In genomic region chr21:44865561-44866280, GRCh38 we compare ENCODE assay signal across 8 cellular contexts. TPM values are rescaled to one million over a fixed set of nuclear protein-coding genes. Genes with fewer than 3 reads are reported as not detected.
DNase-seq lines count a peak whose midpoint lies in the region; ATAC-seq and TF ChIP-seq lines count a peak whose summit lies in the region.

No MANE protein-coding gene starts in this region.

- DNase-seq in CMK (ENCODE audit: low read depth), result peak; percentile 86
- DNase-seq in activated T-helper 2 cell treated with anti-CD3 and anti-CD28 coated beads, Interferon-gamma antibody, Interleukin-2, Interleukin-4, amounts not matched to agents 10 μg/mL and 5 μg/mL and 100 μg/mL, durations not matched to agents 14 hours and 24 hours and 36 hours (ENCODE audit: low spot score), result no peak
- no peak for DNase-seq in hepatic stellate cell (ENCODE audit: low spot score)
- no peak for DNase-seq in NCI-H2227 (lab: John Stamatoyannopoulos, UW; ENCODE audit: unreplicated experiment)

- peaks cover 47% of the 10 kb centered on the region for H3K36me3 Mint-ChIP-seq in activated T-helper 2 cell treated with anti-CD3 and anti-CD28 coated beads, Interferon-gamma antibody, Interleukin-2, Interleukin-4, amounts not matched to agents 10 μg/mL and 5 μg/mL and 100 μg/mL, durations not matched to agents 14 hours and 24 hours and 36 hours (ENCODE audit: low read depth)

- no peaks in the 10 kb centered on the region; the same call in 1 of the 2 replicates for H3K36me3 ChIP-seq in KMS-11 (ENCODE audit: insufficient read depth)
- peaks cover 6% of the 10 kb centered on the region for H3K36me3 ChIP-seq in mucosa of stomach (ENCODE audit: control insufficient read depth, insufficient read depth, low read length)

- TF ChIP-seq CTCF in KMS-11 (conservative IDR thresholded peaks at IDR 0.05; ENCODE audit: low read depth, low read length), result no peak

- peaks cover 40% of the 10 kb centered on the region; the same call in 1 of the 2 replicates for H3K79me2 ChIP-seq in KMS-11 (ENCODE audit: insufficient read depth, low read depth)

- H3K4me3 ChIP-seq in KMS-11 (IDR thresholded peaks at IDR 0.05; ENCODE audit: insufficient read depth, low read depth, low read length), result no peak overlapping the region
- no peak overlapping the region for H3K4me3 ChIP-seq in mucosa of stomach (ENCODE audit: low read length)

- no peak for ATAC-seq in GM18873 (IDR thresholded peaks at IDR 0.05; ENCODE audit: low FRiP score, unreplicated experiment)
- no peak for ATAC-seq in GM21447 (IDR thresholded peaks at IDR 0.05; ENCODE audit: unreplicated experiment)

- no peak overlapping the region for H2AFZ ChIP-seq in KMS-11 (ENCODE audit: low read depth)

- H3K4me1 ChIP-seq in KMS-11 (ENCODE audit: low read depth, poor library complexity, severe bottlenecking), result peaks cover 15% of the 10 kb centered on the region
- H3K4me1 ChIP-seq in mucosa of stomach (ENCODE audit: control insufficient read depth, insufficient read depth, low read length), result peaks cover 57% of the 10 kb centered on the region

- no peak overlapping the region for H3K9ac ChIP-seq in KMS-11
- peak overlapping the region; percentile 26 for H3K9ac ChIP-seq in mucosa of stomach (ENCODE audit: low read length)

- H3K9me3 ChIP-seq in mucosa of stomach (ENCODE audit: control insufficient read depth, low read length), result no peaks in the 10 kb centered on the region

- no peaks in the 10 kb centered on the region for H3K27me3 Mint-ChIP-seq in activated T-helper 2 cell treated with anti-CD3 and anti-CD28 coated beads, Interferon-gamma antibody, Interleukin-2, Interleukin-4, amounts not matched to agents 10 μg/mL and 5 μg/mL and 100 μg/mL, durations not matched to agents 14 hours and 24 hours and 36 hours (ENCODE audit: low read depth)

- no peaks in the 10 kb centered on the region; the same call in 1 of the 2 replicates for H4K20me1 ChIP-seq in KMS-11 (ENCODE audit: insufficient read depth)

- no peaks in the 10 kb centered on the region for H3K27me3 ChIP-seq in KMS-11 (ENCODE audit: insufficient read depth, low read depth)
- H3K27me3 ChIP-seq in mucosa of stomach (ENCODE audit: control insufficient read depth, insufficient read depth, low read length), result no peaks in the 10 kb centered on the region

- H3K27ac Mint-ChIP-seq in activated T-helper 2 cell treated with anti-CD3 and anti-CD28 coated beads, Interferon-gamma antibody, Interleukin-2, Interleukin-4, amounts not matched to agents 10 μg/mL and 5 μg/mL and 100 μg/mL, durations not matched to agents 14 hours and 24 hours and 36 hours, result peak overlapping the region; percentile 46

- no peaks in the 10 kb centered on the region for H3K9me3 Mint-ChIP-seq in activated T-helper 2 cell treated with anti-CD3 and anti-CD28 coated beads, Interferon-gamma antibody, Interleukin-2, Interleukin-4, amounts not matched to agents 10 μg/mL and 5 μg/mL and 100 μg/mL, durations not matched to agents 14 hours and 24 hours and 36 hours

- peak overlapping the region; percentile 34; the same call in 1 of the 2 replicates for H3K4me2 ChIP-seq in KMS-11

- H3K4me1 Mint-ChIP-seq in activated T-helper 2 cell treated with anti-CD3 and anti-CD28 coated beads, Interferon-gamma antibody, Interleukin-2, Interleukin-4, amounts not matched to agents 10 μg/mL and 5 μg/mL and 100 μg/mL, durations not matched to agents 14 hours and 24 hours and 36 hours (ENCODE audit: low read depth), result peaks cover 55% of the 10 kb centered on the region

- no peak overlapping the region for H3K27ac ChIP-seq in KMS-11

- intact Hi-C loops in activated T-helper 2 cell treated with anti-CD3 and anti-CD28 coated beads, Interferon-gamma antibody, Interleukin-2, Interleukin-4, amounts not matched to agents 10 μg/mL and 5 μg/mL and 100 μg/mL, durations not matched to agents 14 hours and 24 hours and 36 hours (cut with micrococcal nuclease), result no loop called here

- H3K4me3 Mint-ChIP-seq in activated T-helper 2 cell treated with anti-CD3 and anti-CD28 coated beads, Interferon-gamma antibody, Interleukin-2, Interleukin-4, amounts not matched to agents 10 μg/mL and 5 μg/mL and 100 μg/mL, durations not matched to agents 14 hours and 24 hours and 36 hours (ENCODE audit: low read depth), result no peak overlapping the region

RNA-seq across cellular contexts. Expression of gene PTTG1IP, which starts 7.8 kb away (rescaled TPM):
- total RNA-seq in activated T-helper 2 cell treated with anti-CD3 and anti-CD28 coated beads, Interferon-gamma antibody, Interleukin-2, Interleukin-4, amounts not matched to agents 10 μg/mL and 5 μg/mL and 100 μg/mL, durations not matched to agents 14 hours and 24 hours and 36 hours, result 48.1 and 48.3 TPM in 2 replicates

RNA-seq across cellular contexts. Expression of gene SUMO3, which starts 47.9 kb away (rescaled TPM):
- 86.1 and 87.0 TPM in 2 replicates for total RNA-seq in activated T-helper 2 cell treated with anti-CD3 and anti-CD28 coated beads, Interferon-gamma antibody, Interleukin-2, Interleukin-4, amounts not matched to agents 10 μg/mL and 5 μg/mL and 100 μg/mL, durations not matched to agents 14 hours and 24 hours and 36 hours

RNA-seq across cellular contexts. Expression of gene ITGB2, which starts 55.0 kb away (rescaled TPM):
- total RNA-seq in activated T-helper 2 cell treated with anti-CD3 and anti-CD28 coated beads, Interferon-gamma antibody, Interleukin-2, Interleukin-4, amounts not matched to agents 10 μg/mL and 5 μg/mL and 100 μg/mL, durations not matched to agents 14 hours and 24 hours and 36 hours, result 210 and 212 TPM in 2 replicates
